3 cellular contexts compared by ENCODE assay signal in genomic region chr4:102993985-102994384, GRCh38.
TF ChIP-seq lines count a peak whose summit lies in the region.
"Not testable (repeated sequence)": the region's sequence is repeated elsewhere in the genome, so short reads cannot be mapped to it uniquely, and the experiment has no call there.

No MANE protein-coding gene starts in this region.

TF ChIP-seq in HEK293, 187 proteins besides CTCF, POLR2A, EP300 and RAD21:
- TF ChIP-seq ZNF585B (tag by site-specific recombination; IDR thresholded peaks at IDR 0.05) = peak; percentile 70

TF ChIP-seq in K562, 482 proteins besides CTCF, POLR2A, EP300 and RAD21:
- TF ChIP-seq CEBPG (CRISPR knock-in tag; IDR thresholded peaks at IDR 0.05); ATF3 (CRISPR knock-in tag; conservative IDR thresholded peaks at IDR 0.05): not testable (repeated sequence)
- TF ChIP-seq CEBPG (tag; conservative IDR thresholded peaks at IDR 0.05 in 1 of 2, IDR thresholded peaks at IDR 0.05 in 1 of 2) (peak in 1 of 2 experiments; percentile 53; a peak in 1 of 4 replicates), ATF3 (IDR thresholded peaks at IDR 0.05) (peak; percentile 65)

TF ChIP-seq in HepG2, 621 proteins besides CTCF, POLR2A, EP300 and RAD21:
- TF ChIP-seq ATF7 (IDR thresholded peaks at IDR 0.05) = 0 out of 2 replicates have a peak, but pooled peaks have one; percentile 5
- not testable (repeated sequence) for TF ChIP-seq ATF7 (CRISPR knock-in tag; IDR thresholded peaks at IDR 0.05)
TF ChIP-seq in HepG2: peak in this region for 1; not testable (repeated sequence) for 620.
